In genomic region chr9:108680946-108681345, GRCh38 we compare ENCODE assay signal across 34 cellular contexts.
"Had no signal": no experiment of that assay in that cellular context is flagged by ENCODE, and none has a peak within 500 bp of the region (broad histone marks: within the 10 kb centered on the region; RNA-seq: fewer than 3 reads in every experiment).

No MANE protein-coding gene starts in this region.

- DNase-seq: activated B cell treated with CpG ODN at 0.5 μM for 24 hours; activated CD4-positive, alpha-beta memory T cell treated with anti-CD3 and anti-CD28 coated beads for 36 hours; activated CD4-positive, alpha-beta T cell treated with anti-CD3 and anti-CD28 coated beads for 4 hours; activated CD4-positive, alpha-beta T cell treated with anti-CD3 and anti-CD28 coated beads, Interleukin-2, amount 10 ng/mL, durations not matched to agents 24 days and 14 days; activated CD4-positive, alpha-beta T cell treated with anti-CD3 and anti-CD28 coated beads, Interleukin-2, amount 50 U/mL, for 1 hour; activated CD4-positive, alpha-beta T cell treated with anti-CD3 and anti-CD28 coated beads, Interleukin-2, amount 50 U/mL, for 4 hours; activated CD4-positive, CD25-positive, alpha-beta regulatory T cell treated with anti-CD3 and anti-CD28 coated beads, Interleukin-2, amount 50 U/mL, for 72 hours; activated CD8-positive, alpha-beta memory T cell treated with anti-CD3 and anti-CD28 coated beads, Interleukin-2, amount 50 U/mL, for 4 hours; activated CD8-positive, alpha-beta T cell treated with anti-CD3 and anti-CD28 coated beads for 36 hours; activated effector memory CD4-positive, alpha-beta T cell treated with Interleukin-2 at 50 U/mL for 16 hours; activated gamma-delta T cell; activated naive CD4-positive, alpha-beta T cell treated with anti-CD3 and anti-CD28 coated beads, Interleukin-2, amount 10 ng/mL, durations not matched to agents 7 days and 5 days; activated naive CD4-positive, alpha-beta T cell treated with Interleukin-2 at 50 U/mL for 16 hours; activated naive CD8-positive, alpha-beta T cell treated with anti-CD3 and anti-CD28 coated beads, Interleukin-2, amount 10 ng/mL, durations not matched to agents 7 days and 5 days; activated naive CD8-positive, alpha-beta T cell treated with anti-CD3 and anti-CD28 coated beads, Interleukin-2, amount 50 U/mL, for 24 hours; activated T-cell treated with anti-CD3 and anti-CD28 coated beads for 4 hours; activated T-cell treated with anti-CD3 and anti-CD28 coated beads, Interleukin-2, amount 50 U/mL, for 1 hour; activated T-cell treated with anti-CD3 and anti-CD28 coated beads, Interleukin-2, amount 50 U/mL, for 4 hours; amygdala; anterior cingulate cortex; caudate nucleus; T-helper 1 cell; T-helper 2 cell; T-helper 9 cell had no signal

- H3K4me3 ChIP-seq: ascending aorta, cardiac muscle cell had no signal

- H3K4me1 ChIP-seq: ascending aorta had no signal

- H3K4me1 Mint-ChIP-seq: activated CD4-positive, alpha-beta T cell treated with anti-CD3 and anti-CD28 coated beads, Interleukin-2, amount 10 ng/mL, durations not matched to agents 24 days and 14 days; activated naive CD4-positive, alpha-beta T cell treated with anti-CD3 and anti-CD28 coated beads, Interleukin-2, amount 10 ng/mL, durations not matched to agents 7 days and 5 days; activated naive CD4-positive, alpha-beta T cell treated with anti-CD3 and anti-CD28 coated beads, Interleukin-2, amount 50 U/mL, for 24 hours; activated naive CD8-positive, alpha-beta T cell treated with anti-CD3 and anti-CD28 coated beads, Interleukin-2, amount 10 ng/mL, durations not matched to agents 7 days and 5 days; activated naive CD8-positive, alpha-beta T cell treated with anti-CD3 and anti-CD28 coated beads, Interleukin-2, amount 50 U/mL, for 24 hours; central memory CD8-positive, alpha-beta T cell had no signal

- H3K27ac Mint-ChIP-seq: activated B cell treated with CpG ODN at 0.5 μM for 24 hours; activated CD4-positive, alpha-beta memory T cell treated with anti-CD3 and anti-CD28 coated beads for 36 hours; activated CD4-positive, alpha-beta T cell treated with anti-CD3 and anti-CD28 coated beads, Interleukin-2, amount 10 ng/mL, durations not matched to agents 24 days and 14 days; activated CD8-positive, alpha-beta T cell treated with anti-CD3 and anti-CD28 coated beads for 36 hours; activated naive CD4-positive, alpha-beta T cell treated with anti-CD3 and anti-CD28 coated beads, Interleukin-2, amount 10 ng/mL, durations not matched to agents 7 days and 5 days; activated naive CD4-positive, alpha-beta T cell treated with anti-CD3 and anti-CD28 coated beads, Interleukin-2, amount 50 U/mL, for 24 hours; activated naive CD8-positive, alpha-beta T cell; activated naive CD8-positive, alpha-beta T cell treated with anti-CD3 and anti-CD28 coated beads, Interleukin-2, amount 10 ng/mL, durations not matched to agents 7 days and 5 days; activated naive CD8-positive, alpha-beta T cell treated with anti-CD3 and anti-CD28 coated beads, Interleukin-2, amount 50 U/mL, for 24 hours; activated T-helper 2 cell treated with anti-CD3 and anti-CD28 coated beads, Interferon-gamma antibody, Interleukin-2, Interleukin-4, amounts not matched to agents 10 μg/mL and 5 μg/mL and 100 μg/mL, durations not matched to agents 14 hours and 24 hours and 36 hours; brain; T-helper 1 cell treated with Interleukin-12 subunit alpha and Interleukin-12 subunit beta and Interleukin-4 antibody, amounts not matched to agents 30 μg/mL and 1 μg/mL, for 36 hours; T-helper 2 cell treated with Interferon-gamma antibody and Interleukin-4, amounts not matched to agents 5 μg/mL and 100 μg/mL, for 36 hours had no signal

- H3K27ac ChIP-seq: ascending aorta, cardiac muscle cell, VCaP had no signal

- ATAC-seq: activated CD8-positive, alpha-beta T cell treated with anti-CD3 and anti-CD28 coated beads for 36 hours; activated naive CD8-positive, alpha-beta T cell treated with anti-CD3 and anti-CD28 coated beads, Interleukin-2, amount 50 U/mL, for 24 hours; activated T-cell treated with anti-CD3 and anti-CD28 coated beads, Interleukin-2, amount 50 U/mL, for 4 hours had no signal

- H3K9me3 ChIP-seq: ascending aorta had no signal

- H3K27me3 ChIP-seq: ascending aorta, cardiac muscle cell had no signal

- H3K36me3 ChIP-seq: ascending aorta, cardiac muscle cell had no signal

- H3K36me3 Mint-ChIP-seq: activated CD4-positive, alpha-beta memory T cell treated with anti-CD3 and anti-CD28 coated beads for 36 hours; activated naive CD4-positive, alpha-beta T cell treated with anti-CD3 and anti-CD28 coated beads, Interleukin-2, amount 10 ng/mL, durations not matched to agents 7 days and 5 days; activated naive CD4-positive, alpha-beta T cell treated with anti-CD3 and anti-CD28 coated beads, Interleukin-2, amount 50 U/mL, for 24 hours; activated naive CD8-positive, alpha-beta T cell; activated naive CD8-positive, alpha-beta T cell treated with anti-CD3 and anti-CD28 coated beads, Interleukin-2, amount 10 ng/mL, durations not matched to agents 7 days and 5 days; brain had no signal

- H3K4me3 Mint-ChIP-seq: activated B cell treated with CpG ODN at 0.5 μM for 24 hours; activated CD4-positive, alpha-beta memory T cell treated with anti-CD3 and anti-CD28 coated beads for 36 hours; activated CD4-positive, alpha-beta T cell treated with anti-CD3 and anti-CD28 coated beads, Interleukin-2, amount 10 ng/mL, durations not matched to agents 24 days and 14 days; activated CD8-positive, alpha-beta T cell treated with anti-CD3 and anti-CD28 coated beads for 36 hours; activated naive CD4-positive, alpha-beta T cell treated with anti-CD3 and anti-CD28 coated beads, Interleukin-2, amount 10 ng/mL, durations not matched to agents 7 days and 5 days; activated naive CD4-positive, alpha-beta T cell treated with anti-CD3 and anti-CD28 coated beads, Interleukin-2, amount 50 U/mL, for 24 hours; activated naive CD8-positive, alpha-beta T cell; activated naive CD8-positive, alpha-beta T cell treated with anti-CD3 and anti-CD28 coated beads, Interleukin-2, amount 10 ng/mL, durations not matched to agents 7 days and 5 days; activated naive CD8-positive, alpha-beta T cell treated with anti-CD3 and anti-CD28 coated beads, Interleukin-2, amount 50 U/mL, for 24 hours; activated T-cell treated with anti-CD3 and anti-CD28 coated beads, Interleukin-2, amount 50 U/mL, for 4 hours; brain; central memory CD8-positive, alpha-beta T cell; T-helper 1 cell treated with Interleukin-12 subunit alpha and Interleukin-12 subunit beta and Interleukin-4 antibody, amounts not matched to agents 30 μg/mL and 1 μg/mL, for 36 hours; T-helper 2 cell treated with Interferon-gamma antibody and Interleukin-4, amounts not matched to agents 5 μg/mL and 100 μg/mL, for 36 hours had no signal

- H3K27me3 Mint-ChIP-seq: activated B cell treated with CpG ODN at 0.5 μM for 24 hours; activated CD4-positive, alpha-beta memory T cell treated with anti-CD3 and anti-CD28 coated beads for 36 hours; activated CD4-positive, alpha-beta T cell treated with anti-CD3 and anti-CD28 coated beads, Interleukin-2, amount 10 ng/mL, durations not matched to agents 24 days and 14 days; activated CD8-positive, alpha-beta T cell treated with anti-CD3 and anti-CD28 coated beads for 36 hours; activated naive CD4-positive, alpha-beta T cell treated with anti-CD3 and anti-CD28 coated beads, Interleukin-2, amount 10 ng/mL, durations not matched to agents 7 days and 5 days; activated naive CD4-positive, alpha-beta T cell treated with anti-CD3 and anti-CD28 coated beads, Interleukin-2, amount 50 U/mL, for 24 hours; activated naive CD8-positive, alpha-beta T cell treated with anti-CD3 and anti-CD28 coated beads, Interleukin-2, amount 10 ng/mL, durations not matched to agents 7 days and 5 days; activated naive CD8-positive, alpha-beta T cell treated with anti-CD3 and anti-CD28 coated beads, Interleukin-2, amount 50 U/mL, for 24 hours; brain; central memory CD8-positive, alpha-beta T cell had no signal

- H3K9me3 Mint-ChIP-seq: activated CD4-positive, alpha-beta memory T cell treated with anti-CD3 and anti-CD28 coated beads for 36 hours; activated naive CD4-positive, alpha-beta T cell treated with anti-CD3 and anti-CD28 coated beads, Interleukin-2, amount 10 ng/mL, durations not matched to agents 7 days and 5 days; activated T-cell treated with anti-CD3 and anti-CD28 coated beads, Interleukin-2, amount 50 U/mL, for 4 hours; activated T-helper 2 cell treated with anti-CD3 and anti-CD28 coated beads, Interferon-gamma antibody, Interleukin-2, Interleukin-4, amounts not matched to agents 10 μg/mL and 5 μg/mL and 100 μg/mL, durations not matched to agents 14 hours and 24 hours and 36 hours; brain; T-helper 2 cell treated with Interferon-gamma antibody and Interleukin-4, amounts not matched to agents 5 μg/mL and 100 μg/mL, for 36 hours had no signal
